ENCODE assay signal across 23 cellular contexts in the genomic region with DNA sequence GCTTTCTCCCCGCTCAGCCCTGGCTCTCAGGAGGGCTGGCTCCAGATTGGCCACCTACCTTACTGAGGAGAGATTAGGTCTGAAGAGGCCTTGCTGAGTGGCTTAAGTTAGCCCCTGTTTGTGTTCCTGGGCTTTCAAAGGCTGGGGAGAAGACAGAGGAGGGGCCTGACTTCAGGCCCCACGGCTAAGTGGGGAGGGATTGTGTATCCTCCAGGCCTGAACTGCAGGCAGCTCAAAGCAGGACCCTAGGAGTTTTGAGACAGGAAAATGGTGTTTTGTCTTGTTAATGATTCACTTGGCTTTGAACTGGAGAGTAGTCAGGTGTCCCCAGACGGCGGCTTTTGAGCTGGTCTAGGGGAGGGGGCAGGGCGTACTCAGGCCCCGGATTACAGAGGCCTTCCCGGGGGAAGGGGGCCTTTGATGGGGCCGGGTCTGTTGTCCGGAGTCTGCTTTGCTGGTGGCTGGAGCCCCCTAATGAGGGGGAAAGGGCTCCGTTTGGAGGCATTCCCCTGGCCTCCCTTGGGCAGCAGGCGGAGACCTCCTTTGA.
A peak's percentile ranks its signal among the peaks of the same experiment; 100 is the strongest.
DNase-seq lines count a peak whose midpoint lies in the region; ATAC-seq and TF ChIP-seq lines count a peak whose summit lies in the region.
"Had no signal": no experiment of that assay in that cellular context is flagged by ENCODE, and none has a peak within 500 bp of the region (broad histone marks: within the 10 kb centered on the region; RNA-seq: fewer than 3 reads in every experiment).

No MANE protein-coding gene starts in this region.

- H3K27me3 Mint-ChIP-seq in GM23338 (ENCODE audit: insufficient read depth, low read depth, poor library complexity), result peaks cover 89% of the 10 kb centered on the region
- H3K27me3 Mint-ChIP-seq in neural progenitor cell (ENCODE audit: insufficient read depth, low read depth), result peaks cover 35% of the 10 kb centered on the region
- H3K27me3 Mint-ChIP-seq in HFFc6 (ENCODE audit: insufficient read depth), result peaks cover 41% of the 10 kb centered on the region
- peaks cover 35% of the 10 kb centered on the region for H3K27me3 Mint-ChIP-seq in mesothelial cell of epicardium (ENCODE audit: low read depth)

- H3K4me1 ChIP-seq in GM23338 (ENCODE audit: insufficient read depth), result peaks cover 21% of the 10 kb centered on the region
- H3K4me1 ChIP-seq in neural progenitor cell, result peaks cover 16% of the 10 kb centered on the region
- H3K4me1 ChIP-seq: BLaER1 treated with 17β-estradiol and CSF1 and Interleukin-3, amounts not matched to agents 10 nM and 100 nM had no signal

- peak; percentile 95 for DNase-seq in GM23338 (ENCODE audit: low spot score)
- DNase-seq in WERI-Rb-1, result peak; percentile 51
- DNase-seq in iPS-NIHi7 (ENCODE audit: extremely low spot score), result peak; percentile 95
- DNase-seq in neural progenitor cell (ENCODE audit: low spot score), result peak; percentile 79
- DNase-seq in HFFc6, result no peak
- no peak for DNase-seq in ureter (ENCODE audit: low spot score)
- no peak for DNase-seq in mesothelial cell of epicardium (ENCODE audit: low spot score in 2 of 2, unreplicated experiment in 2 of 2)
- DNase-seq: ACHN; activated CD4-positive, alpha-beta T cell treated with anti-CD3 and anti-CD28 coated beads, Interleukin-2, amount 50 U/mL, for 4 hours; activated effector memory CD4-positive, alpha-beta T cell treated with anti-CD3 and anti-CD28 coated beads, Interleukin-2, amount 50 U/mL, for 16 hours; Calu3; EL; GM23248; KG1; mammary epithelial cell; naive thymus-derived CD8-positive, alpha-beta T cell; NCI-H2171 treated with DMSO at 0.1 percent for 48 hours; NCI-H748 treated with DMSO at 0.1 percent for 48 hours; stimulated activated CD4-positive, alpha-beta T cell treated with anti-CD3 and anti-CD28 coated beads, Interleukin-1b, Interleukin-23, amount 100 ng/mL, for 48 hours had no signal

- H3K9me3 Mint-ChIP-seq in GM23338, result peaks cover 9% of the 10 kb centered on the region; the same call in 2 of the 3 replicates
- no peaks in the 10 kb centered on the region for H3K9me3 Mint-ChIP-seq in neural progenitor cell
- H3K9me3 Mint-ChIP-seq in HFFc6, result no peaks in the 10 kb centered on the region
- no peaks in the 10 kb centered on the region for H3K9me3 Mint-ChIP-seq in mesothelial cell of epicardium
- H3K9me3 Mint-ChIP-seq: naive thymus-derived CD8-positive, alpha-beta T cell had no signal

- H3K4me3 ChIP-seq in GM23338 (peak overlapping the region; percentile 25; the same call in 1 of the 2 replicates), WERI-Rb-1 (ENCODE audit: low read depth, low read length) (no peak overlapping the region), neural progenitor cell (no peak overlapping the region)
- H3K4me3 ChIP-seq: BLaER1 treated with 17β-estradiol and CSF1 and Interleukin-3, amounts not matched to agents 10 nM and 100 nM; coronary artery; GM23248 had no signal

- 0 out of 2 replicates have a peak, but pooled peaks cover 3% of the 10 kb centered on the region for H3F3A ChIP-seq in GM23338 (replicated peaks; ENCODE audit: low read depth)
- H3F3A ChIP-seq in neural progenitor cell (ENCODE audit: low read depth), result peaks cover 20% of the 10 kb centered on the region

- peaks cover 28% of the 10 kb centered on the region for H3K4me1 Mint-ChIP-seq in GM23338
- peaks cover 42% of the 10 kb centered on the region for H3K4me1 Mint-ChIP-seq in neural progenitor cell
- H3K4me1 Mint-ChIP-seq in HFFc6 (ENCODE audit: low read depth), result peaks cover 11% of the 10 kb centered on the region; the same call in 1 of the 2 replicates
- peaks cover 16% of the 10 kb centered on the region for H3K4me1 Mint-ChIP-seq in mesothelial cell of epicardium

- no peak overlapping the region for H3K27ac Mint-ChIP-seq in GM23338
- peak overlapping the region; percentile 12 for H3K27ac Mint-ChIP-seq in neural progenitor cell
- no peak overlapping the region for H3K27ac Mint-ChIP-seq in HFFc6
- no peak overlapping the region for H3K27ac Mint-ChIP-seq in mesothelial cell of epicardium
- H3K27ac Mint-ChIP-seq: naive thymus-derived CD8-positive, alpha-beta T cell had no signal

- H3K27ac ChIP-seq in GM23338 (ENCODE audit: low read depth) (no peak overlapping the region), WERI-Rb-1 (peak overlapping the region; percentile 40), neural progenitor cell (no peak overlapping the region)
- H3K27ac ChIP-seq: BLaER1 treated with 17β-estradiol and CSF1 and Interleukin-3, amounts not matched to agents 10 nM and 100 nM; coronary artery; GM23248 had no signal

- H3K36me3 ChIP-seq in GM23338 (ENCODE audit: insufficient read depth) (no peaks in the 10 kb centered on the region), WERI-Rb-1 (no peaks in the 10 kb centered on the region), neural progenitor cell (no peaks in the 10 kb centered on the region)
- H3K36me3 ChIP-seq: BLaER1 treated with 17β-estradiol and CSF1 and Interleukin-3, amounts not matched to agents 10 nM and 100 nM had no signal

- H2AFZ ChIP-seq in GM23338 (no peak overlapping the region), neural progenitor cell (replicated peaks) (no peak overlapping the region)
- H2AFZ ChIP-seq: GM23248 had no signal

- ATAC-seq in GM23338 (peak; percentile 97), HG03460 (IDR thresholded peaks at IDR 0.05; ENCODE audit: unreplicated experiment) (no peak)
- ATAC-seq: naive thymus-derived CD8-positive, alpha-beta T cell; SK-N-SH treated with all-trans-retinoic acid at 6 μM for 48 hours had no signal

- no peak overlapping the region for H3K9ac ChIP-seq in neural progenitor cell
- H3K9ac ChIP-seq: BLaER1 treated with 17β-estradiol and CSF1 and Interleukin-3, amounts not matched to agents 10 nM and 100 nM; GM23248 had no signal

- peak overlapping the region; percentile 11; the same call in 2 of the 3 replicates for H3K4me3 Mint-ChIP-seq in GM23338
- H3K4me3 Mint-ChIP-seq in neural progenitor cell, result peak overlapping the region; percentile 42
- no peak overlapping the region for H3K4me3 Mint-ChIP-seq in HFFc6
- no peak overlapping the region for H3K4me3 Mint-ChIP-seq in mesothelial cell of epicardium
- H3K4me3 Mint-ChIP-seq: naive thymus-derived CD8-positive, alpha-beta T cell had no signal

- no peaks in the 10 kb centered on the region; the same call in 1 of the 2 replicates for H3K9me2 ChIP-seq in GM23338 (ENCODE audit: insufficient read depth)

- 0 out of 4 replicates have a peak, but pooled peaks of 1 of the 2 experiments have one; percentile 11 for TF ChIP-seq CTCF in GM23338 (conservative IDR thresholded peaks at IDR 0.05; ENCODE audit: low read depth in 2 of 2)
- no peak for TF ChIP-seq CTCF in WERI-Rb-1 (IDR thresholded peaks at IDR 0.05; ENCODE audit: low read depth, low read length)
- TF ChIP-seq CTCF in neural progenitor cell (IDR thresholded peaks at IDR 0.05), result peak; percentile 6
- TF ChIP-seq CTCF in HFFc6 (IDR thresholded peaks at IDR 0.05), result no peak
- no peak for TF ChIP-seq CTCF in mesothelial cell of epicardium (IDR thresholded peaks at IDR 0.05; ENCODE audit: unreplicated experiment)

- no peaks in the 10 kb centered on the region for H4K20me1 ChIP-seq in GM23338 (replicated peaks; ENCODE audit: insufficient read depth)
- peaks cover 14% of the 10 kb centered on the region for H4K20me1 ChIP-seq in neural progenitor cell (ENCODE audit: low read depth)
- H4K20me1 ChIP-seq: BLaER1 treated with 17β-estradiol and CSF1 and Interleukin-3, amounts not matched to agents 10 nM and 100 nM had no signal

- H3K27me3 ChIP-seq in GM23338 (ENCODE audit: insufficient read depth) (peaks cover 84% of the 10 kb centered on the region), WERI-Rb-1 (ENCODE audit: insufficient read depth, low read depth, severe bottlenecking) (no peaks in the 10 kb centered on the region), neural progenitor cell (peaks cover 97% of the 10 kb centered on the region)
- H3K27me3 ChIP-seq: BLaER1 treated with 17β-estradiol and CSF1 and Interleukin-3, amounts not matched to agents 10 nM and 100 nM had no signal

- no peaks in the 10 kb centered on the region; the same call in 2 of the 3 replicates for H3K36me3 Mint-ChIP-seq in GM23338 (ENCODE audit: low read depth)
- no peaks in the 10 kb centered on the region for H3K36me3 Mint-ChIP-seq in neural progenitor cell
- no peaks in the 10 kb centered on the region for H3K36me3 Mint-ChIP-seq in HFFc6 (ENCODE audit: low read depth)
- no peaks in the 10 kb centered on the region for H3K36me3 Mint-ChIP-seq in mesothelial cell of epicardium
- H3K36me3 Mint-ChIP-seq: naive thymus-derived CD8-positive, alpha-beta T cell had no signal

- H3K79me2 ChIP-seq in GM23338 (replicated peaks; ENCODE audit: insufficient read depth) (no peaks in the 10 kb centered on the region), neural progenitor cell (ENCODE audit: low read depth) (no peaks in the 10 kb centered on the region)

- H3K4me2 ChIP-seq in GM23338 (peak overlapping the region; percentile 59), neural progenitor cell (peak overlapping the region; percentile 45)
- H3K4me2 ChIP-seq: BLaER1 treated with 17β-estradiol and CSF1 and Interleukin-3, amounts not matched to agents 10 nM and 100 nM had no signal

- H3K9me3 ChIP-seq in WERI-Rb-1 (ENCODE audit: severe bottlenecking) (no peaks in the 10 kb centered on the region), neural progenitor cell (ENCODE audit: low read depth) (no peaks in the 10 kb centered on the region)
- H3K9me3 ChIP-seq: BLaER1 treated with 17β-estradiol and CSF1 and Interleukin-3, amounts not matched to agents 10 nM and 100 nM had no signal

TF ChIP-seq in GM23338, 12 proteins besides CTCF, POLR2A, EP300 and RAD21 (continues in another document):
- TF ChIP-seq EZH2 (IDR thresholded peaks at IDR 0.05; ENCODE audit: low read depth, unreplicated experiment), result no peak

Comparison
In these comparisons a context has a peak if more than half of its experiments do, and no peak if none do; other contexts are left out.
1. DNase-seq: peak in GM23338 (single experiment), WERI-Rb-1 (single experiment), iPS-NIHi7 (single experiment) and neural progenitor cell (single experiment); none in HFFc6 (single experiment), ureter (single experiment) and mesothelial cell of epicardium (0 of 2).
2. H3K4me3 Mint-ChIP-seq: peak in GM23338 (single experiment) and neural progenitor cell (single experiment); none in HFFc6 (single experiment) and mesothelial cell of epicardium (single experiment).